ENCODE assay signal across 1 cellular context in the genomic region with DNA sequence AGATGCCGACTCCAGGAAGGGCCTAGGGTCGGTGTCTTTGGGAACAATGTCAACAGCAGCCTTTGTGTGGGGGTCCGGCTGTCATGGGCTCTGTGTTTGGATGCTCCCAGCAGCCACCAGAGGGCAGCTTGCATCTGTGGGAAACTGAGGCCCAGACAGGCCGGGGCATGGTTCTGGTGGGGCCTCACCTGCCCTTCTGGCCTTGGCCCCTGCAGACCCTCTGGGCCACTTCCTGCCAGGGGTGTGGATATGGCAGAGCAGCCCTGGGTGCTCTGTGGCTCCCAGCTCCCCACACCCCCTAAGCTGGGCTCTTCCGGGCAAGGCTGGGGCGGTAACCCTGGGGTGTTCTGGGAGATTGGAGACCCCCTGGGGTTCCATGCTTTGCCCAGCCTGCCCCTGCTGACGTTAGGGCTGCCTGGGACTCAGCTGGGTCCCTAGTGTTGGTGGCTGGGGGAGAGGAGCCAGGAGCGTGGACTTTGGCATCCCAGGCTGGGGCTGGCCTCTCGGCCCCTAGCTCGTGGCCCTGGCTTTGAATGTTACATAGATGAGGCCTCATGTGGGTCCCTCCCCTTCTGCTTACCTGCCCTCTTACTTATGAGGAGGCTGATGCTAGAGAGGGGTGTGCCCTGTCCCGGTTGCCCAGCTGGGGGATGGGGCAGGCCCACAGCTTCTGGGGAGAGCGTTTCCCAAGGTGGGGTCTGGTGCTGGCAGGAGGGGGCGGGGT.
TF ChIP-seq lines count a peak whose summit lies in the region.

No MANE protein-coding gene starts in this region.

TF ChIP-seq in Ishikawa, 13 proteins besides CTCF, POLR2A, EP300 and RAD21 (continued from another document):
- TF ChIP-seq, protein P1, sequence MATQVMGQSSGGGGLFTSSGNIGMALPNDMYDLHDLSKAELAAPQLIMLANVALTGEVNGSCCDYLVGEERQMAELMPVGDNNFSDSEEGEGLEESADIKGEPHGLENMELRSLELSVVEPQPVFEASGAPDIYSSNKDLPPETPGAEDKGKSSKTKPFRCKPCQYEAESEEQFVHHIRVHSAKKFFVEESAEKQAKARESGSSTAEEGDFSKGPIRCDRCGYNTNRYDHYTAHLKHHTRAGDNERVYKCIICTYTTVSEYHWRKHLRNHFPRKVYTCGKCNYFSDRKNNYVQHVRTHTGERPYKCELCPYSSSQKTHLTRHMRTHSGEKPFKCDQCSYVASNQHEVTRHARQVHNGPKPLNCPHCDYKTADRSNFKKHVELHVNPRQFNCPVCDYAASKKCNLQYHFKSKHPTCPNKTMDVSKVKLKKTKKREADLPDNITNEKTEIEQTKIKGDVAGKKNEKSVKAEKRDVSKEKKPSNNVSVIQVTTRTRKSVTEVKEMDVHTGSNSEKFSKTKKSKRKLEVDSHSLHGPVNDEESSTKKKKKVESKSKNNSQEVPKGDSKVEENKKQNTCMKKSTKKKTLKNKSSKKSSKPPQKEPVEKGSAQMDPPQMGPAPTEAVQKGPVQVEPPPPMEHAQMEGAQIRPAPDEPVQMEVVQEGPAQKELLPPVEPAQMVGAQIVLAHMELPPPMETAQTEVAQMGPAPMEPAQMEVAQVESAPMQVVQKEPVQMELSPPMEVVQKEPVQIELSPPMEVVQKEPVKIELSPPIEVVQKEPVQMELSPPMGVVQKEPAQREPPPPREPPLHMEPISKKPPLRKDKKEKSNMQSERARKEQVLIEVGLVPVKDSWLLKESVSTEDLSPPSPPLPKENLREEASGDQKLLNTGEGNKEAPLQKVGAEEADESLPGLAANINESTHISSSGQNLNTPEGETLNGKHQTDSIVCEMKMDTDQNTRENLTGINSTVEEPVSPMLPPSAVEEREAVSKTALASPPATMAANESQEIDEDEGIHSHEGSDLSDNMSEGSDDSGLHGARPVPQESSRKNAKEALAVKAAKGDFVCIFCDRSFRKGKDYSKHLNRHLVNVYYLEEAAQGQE (IDR thresholded peaks at IDR 0.05; ENCODE audit: low read depth): no peak
- TF ChIP-seq EGR1 (IDR thresholded peaks at IDR 0.05) (no peak), CREB1 (IDR thresholded peaks at IDR 0.05; ENCODE audit: low read depth) (no peak)
- TF ChIP-seq, protein P2, sequence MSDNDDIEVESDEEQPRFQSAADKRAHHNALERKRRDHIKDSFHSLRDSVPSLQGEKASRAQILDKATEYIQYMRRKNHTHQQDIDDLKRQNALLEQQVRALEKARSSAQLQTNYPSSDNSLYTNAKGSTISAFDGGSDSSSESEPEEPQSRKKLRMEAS (IDR thresholded peaks at IDR 0.05): no peak
